In genomic region chr11:121463689-121464335, GRCh38 we compare ENCODE assay signal across 12 cellular contexts. TPM values are rescaled to one million over a fixed set of nuclear protein-coding genes. Genes with fewer than 3 reads are reported as not detected.
DNase-seq lines count a peak whose midpoint lies in the region; ATAC-seq, FAIRE-seq and TF ChIP-seq lines count a peak whose summit lies in the region.
"Had no signal": no experiment of that assay in that cellular context is flagged by ENCODE, and none has a peak within 500 bp of the region (broad histone marks: within the 10 kb centered on the region; RNA-seq: fewer than 3 reads in every experiment).

No MANE protein-coding gene starts in this region.

- no peaks in the 10 kb centered on the region for H3K36me3 ChIP-seq in breast epithelium
- no peaks in the 10 kb centered on the region for H3K36me3 ChIP-seq in keratinocyte (ENCODE audit: control insufficient read depth in 2 of 2, extremely low read depth in 1 of 2, insufficient read depth in 2 of 2, low read length in 2 of 2)
- H3K36me3 ChIP-seq: BE2C had no signal

- no peak overlapping the region for H3K4me3 Mint-ChIP-seq in MCF 10A (ENCODE audit: unreplicated experiment)
- H3K4me3 Mint-ChIP-seq in activated CD4-positive, alpha-beta memory T cell treated with anti-CD3 and anti-CD28 coated beads, Interleukin-2, amount 10 ng/mL, durations not matched to agents 7 days and 5 days: peak overlapping the region; percentile 38
- H3K4me3 Mint-ChIP-seq: dendritic cell treated with granulocyte-macrophage colony-stimulating factor and Interleukin-4, amounts not matched to agents 40 ng/mL and 50 ng/mL, for 4 days; neural crest cell had no signal

- intact Hi-C loops in breast epithelium (cut with DNase I; ENCODE audit: low total_unique reads) (no loop called here), MCF 10A (cut with micrococcal nuclease) (no loop called here)

- H4K20me1 ChIP-seq in keratinocyte (ENCODE audit: control insufficient read depth, extremely low read depth, insufficient read depth, low read length): no peaks in the 10 kb centered on the region

- dilution Hi-C loops in keratinocyte (cut with MboI; ENCODE audit: extremely low pct_ligation_motif_present, low sequenced_read_pairs): no loop called here

- POLR2A ChIA-PET in MCF 10A (lab: Yijun Ruan, JAX): interaction anchor here (1.2 to 1.9 kb wide), 2 partner anchors 11 to 21 kb away, joined by 3 to 10 read pairs; partner anchors contain the start of genes SORL1 and SORL1-AS1
- POLR2A ChIA-PET in activated CD4-positive, alpha-beta memory T cell treated with anti-CD3 and anti-CD28 coated beads, Interleukin-2, amount 10 ng/mL, durations not matched to agents 7 days and 5 days (lab: Charles Lee): interaction anchor here (0.6 to 11.2 kb wide), 7 partner anchors 7 to 171 kb away, joined by 3 to 187 read pairs (median 6); partner anchors contain the start of genes SC5D, SORL1 and SORL1-AS1

- CTCF ChIA-PET in MCF 10A (lab: Yijun Ruan, JAX): interaction anchor here (1.2 to 2.1 kb wide), 2 partner anchors 129 to 144 kb away, joined by 6 to 7 read pairs; no protein-coding TSS in a partner anchor
- CTCF ChIA-PET in activated CD4-positive, alpha-beta memory T cell treated with anti-CD3 and anti-CD28 coated beads, Interleukin-2, amount 10 ng/mL, durations not matched to agents 7 days and 5 days (lab: Charles Lee): interaction anchor here (1.3 to 9.8 kb wide), 4 partner anchors 13 to 127 kb away, joined by 3 to 91 read pairs (median 4); partner anchors contain the start of genes SORL1 and SORL1-AS1

- no peak for FAIRE-seq in keratinocyte (lab: Jason Lieb, UNC)

- peak overlapping the region; percentile 60 for H3K4me2 ChIP-seq in keratinocyte (ENCODE audit: control insufficient read depth, extremely low read depth, insufficient read depth, low read depth, low read length)

- H3K4me3 ChIP-seq in breast epithelium (no peak overlapping the region), keratinocyte (ENCODE audit: control insufficient read depth in 2 of 3, extremely low read depth in 1 of 3, insufficient read depth in 2 of 3, low read depth in 1 of 3, low read length in 3 of 3) (no peak overlapping the region)

- no peak overlapping the region for H3K27ac Mint-ChIP-seq in MCF 10A (ENCODE audit: low read depth, unreplicated experiment)
- H3K27ac Mint-ChIP-seq in activated CD4-positive, alpha-beta memory T cell treated with anti-CD3 and anti-CD28 coated beads, Interleukin-2, amount 10 ng/mL, durations not matched to agents 7 days and 5 days: peak overlapping the region; percentile 99
- H3K27ac Mint-ChIP-seq: dendritic cell treated with granulocyte-macrophage colony-stimulating factor and Interleukin-4, amounts not matched to agents 40 ng/mL and 50 ng/mL, for 4 days had no signal

- H2AFZ ChIP-seq in keratinocyte (ENCODE audit: control insufficient read depth, low read length): no peak overlapping the region

- no peaks in the 10 kb centered on the region for H3K27me3 Mint-ChIP-seq in MCF 10A (ENCODE audit: insufficient read depth, unreplicated experiment)
- H3K27me3 Mint-ChIP-seq in activated CD4-positive, alpha-beta memory T cell treated with anti-CD3 and anti-CD28 coated beads, Interleukin-2, amount 10 ng/mL, durations not matched to agents 7 days and 5 days: no peaks in the 10 kb centered on the region
- H3K27me3 Mint-ChIP-seq: dendritic cell treated with granulocyte-macrophage colony-stimulating factor and Interleukin-4, amounts not matched to agents 40 ng/mL and 50 ng/mL, for 4 days had no signal

- no TSS peak for BruUV-seq in MCF 10A (replicated peaks; lab: Mats Ljungman, UMichigan)

- no peaks in the 10 kb centered on the region for H3K27me3 ChIP-seq in breast epithelium
- H3K27me3 ChIP-seq in keratinocyte (ENCODE audit: control insufficient read depth, extremely low read depth, insufficient read depth, low read length): no peaks in the 10 kb centered on the region
- H3K27me3 ChIP-seq: BE2C had no signal

- no peaks in the 10 kb centered on the region for H3K36me3 Mint-ChIP-seq in MCF 10A (ENCODE audit: insufficient read depth, unreplicated experiment)
- peaks cover 33% of the 10 kb centered on the region for H3K36me3 Mint-ChIP-seq in activated CD4-positive, alpha-beta memory T cell treated with anti-CD3 and anti-CD28 coated beads, Interleukin-2, amount 10 ng/mL, durations not matched to agents 7 days and 5 days (ENCODE audit: low read depth)

- no peak for ATAC-seq in HG03135 (IDR thresholded peaks at IDR 0.05; ENCODE audit: unreplicated experiment)

- H3K9me3 Mint-ChIP-seq in MCF 10A (ENCODE audit: unreplicated experiment): no peaks in the 10 kb centered on the region
- H3K9me3 Mint-ChIP-seq in activated CD4-positive, alpha-beta memory T cell treated with anti-CD3 and anti-CD28 coated beads, Interleukin-2, amount 10 ng/mL, durations not matched to agents 7 days and 5 days: no peaks in the 10 kb centered on the region
- H3K9me3 Mint-ChIP-seq: dendritic cell treated with granulocyte-macrophage colony-stimulating factor and Interleukin-4, amounts not matched to agents 40 ng/mL and 50 ng/mL, for 4 days; neural crest cell had no signal

- H3K9me3 ChIP-seq in breast epithelium (no peaks in the 10 kb centered on the region), keratinocyte (ENCODE audit: control insufficient read depth, low read depth, low read length) (no peaks in the 10 kb centered on the region)
- H3K9me3 ChIP-seq: BE2C had no signal

- no peak for DNase-seq in breast epithelium (ENCODE audit: low spot score in 2 of 2)
- DNase-seq in MCF 10A (ENCODE audit: unreplicated experiment): no peak
- no peak for DNase-seq in activated CD4-positive, alpha-beta memory T cell treated with anti-CD3 and anti-CD28 coated beads, Interleukin-2, amount 10 ng/mL, durations not matched to agents 7 days and 5 days
- DNase-seq in keratinocyte (ENCODE audit: low read depth, low spot score): no peak
- no peak for DNase-seq in activated effector memory CD4-positive, alpha-beta T cell treated with Interleukin-2 at 50 U/mL for 16 hours
- DNase-seq in AG20443 (ENCODE audit: low spot score): no peak
- no peak for DNase-seq in 8988T
- DNase-seq: NCI-H1436 treated with DMSO at 0.1 percent for 48 hours had no signal

- H3K9ac ChIP-seq in keratinocyte (ENCODE audit: control insufficient read depth, extremely low read depth, insufficient read depth, low read length): no peak overlapping the region

- H3K27ac ChIP-seq in breast epithelium (peak overlapping the region; percentile 74 to 89), keratinocyte (ENCODE audit: control insufficient read depth, insufficient read depth, low read length) (peak overlapping the region; percentile 95)

- TF ChIP-seq POLR2A in breast epithelium (IDR thresholded peaks at IDR 0.05): no peak

- H3K79me2 ChIP-seq in keratinocyte (ENCODE audit: control insufficient read depth, insufficient read depth, low read length): peaks cover 4% of the 10 kb centered on the region

- peaks cover 43% of the 10 kb centered on the region for H3K4me1 Mint-ChIP-seq in MCF 10A (ENCODE audit: insufficient read depth, unreplicated experiment)
- peaks cover 98% of the 10 kb centered on the region for H3K4me1 Mint-ChIP-seq in activated CD4-positive, alpha-beta memory T cell treated with anti-CD3 and anti-CD28 coated beads, Interleukin-2, amount 10 ng/mL, durations not matched to agents 7 days and 5 days

- H3K9me1 ChIP-seq in keratinocyte (ENCODE audit: control insufficient read depth, extremely low read depth, insufficient read depth, low read length): no peaks in the 10 kb centered on the region

- H3K4me1 ChIP-seq in breast epithelium (peaks cover 9 to 16% of the 10 kb centered on the region in 2 donors), keratinocyte (ENCODE audit: control insufficient read depth, extremely low read depth, insufficient read depth, low read length) (peaks cover 54% of the 10 kb centered on the region)

- no peak for TF ChIP-seq CTCF in breast epithelium (IDR thresholded peaks at IDR 0.05)
- no peak for TF ChIP-seq CTCF in MCF 10A (IDR thresholded peaks at IDR 0.05; ENCODE audit: unreplicated experiment)
- no peak for TF ChIP-seq CTCF in keratinocyte (optimal IDR thresholded peaks at IDR 0.05 in 1 of 3, IDR thresholded peaks at IDR 0.05 in 1 of 3, conservative IDR thresholded peaks at IDR 0.05 in 1 of 3; ENCODE audit: extremely low read depth in 1 of 3, insufficient read depth in 2 of 3, low read length in 3 of 3)

RNA-seq across cellular contexts. Expression of gene SORL1, which starts 11.7 kb away (rescaled TPM):
- total RNA-seq in breast epithelium (10 to 100 TPM in 2 of 3 donors, 1 to 10 TPM in 1; 3.5 to 64.0 (median 50.8) TPM), MCF 10A (2022) (5.9 and 6.2 TPM in 2 replicates)
- total RNA-seq in activated CD4-positive, alpha-beta memory T cell treated with anti-CD3 and anti-CD28 coated beads, Interleukin-2, amount 10 ng/mL, durations not matched to agents 7 days and 5 days: 100 to 1,000 TPM; 115 to 116 TPM
- 38.9 to 81.8 TPM (median 46.1 TPM) in 3 replicates for polyA plus RNA-seq in keratinocyte
- polyA plus RNA-seq in keratinocyte (2011; ENCODE audit: low read depth): 6.3 TPM
- 16.3 and 21.8 TPM in 2 replicates for polyA plus RNA-seq in keratinocyte (2011; cell fraction: cytosol; rRNA removed)
- polyA plus RNA-seq in keratinocyte (2011; cell fraction: nucleus; rRNA removed): 93.7 and 110 TPM in 2 replicates
- 7.1 and 52.3 TPM in 2 replicates for polyA plus RNA-seq in keratinocyte (2012; ENCODE audit: low replicate concordance)
- polyA minus RNA-seq in keratinocyte: 240 to 444 TPM (median 278 TPM) in 3 replicates
- polyA minus RNA-seq in keratinocyte (2011; cell fraction: cytosol; rRNA and poly(A)+ RNA removed): 80.4 TPM
- polyA minus RNA-seq in keratinocyte (2011; cell fraction: nucleus; rRNA and poly(A)+ RNA removed): 253 and 438 TPM in 2 replicates
